8 cellular contexts compared by ENCODE assay signal in the genomic region with DNA sequence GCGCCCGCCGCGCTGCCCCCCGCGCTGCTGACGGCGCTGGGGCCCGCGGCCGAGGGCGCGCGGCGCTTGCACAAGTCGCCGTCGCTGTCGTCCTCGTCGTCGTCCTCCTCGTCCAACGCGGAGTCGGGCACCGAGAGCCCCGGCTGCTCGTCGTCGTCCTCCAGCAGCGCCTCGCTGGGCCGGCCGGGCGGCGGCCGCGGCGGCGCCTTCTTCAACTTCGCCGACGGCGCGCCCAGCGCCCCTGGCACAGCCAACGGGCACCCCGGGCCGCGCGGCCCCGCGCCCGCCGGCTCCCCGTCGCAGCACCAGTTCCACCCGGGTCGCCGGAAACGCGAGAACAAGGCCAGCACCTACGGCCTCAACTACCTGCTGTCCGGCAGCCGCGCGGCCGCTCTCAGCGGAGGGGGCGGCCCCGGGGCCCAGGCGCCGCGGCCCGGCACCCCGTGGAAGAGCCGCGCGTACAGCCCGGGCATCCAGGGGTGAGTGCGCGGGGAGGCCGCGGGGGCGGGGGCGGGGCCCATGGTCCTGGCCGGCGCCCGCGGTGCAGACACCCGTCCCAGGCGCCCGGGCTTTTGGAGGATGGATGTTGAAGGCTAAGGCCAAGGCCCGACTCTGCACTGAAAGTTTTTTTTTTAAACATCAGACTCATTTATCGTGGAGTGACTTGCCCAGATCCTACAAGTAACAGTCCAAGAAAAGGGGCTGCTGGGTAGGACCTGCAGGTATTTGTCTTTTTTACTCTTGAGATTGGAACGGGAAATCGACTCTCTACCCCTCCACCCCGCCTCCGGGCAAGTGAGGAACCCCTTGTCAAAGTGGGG. TPM values are rescaled to one million over a fixed set of nuclear protein-coding genes. Genes with fewer than 3 reads are reported as not detected.
DNase-seq lines count a peak whose midpoint lies in the region; ATAC-seq, FAIRE-seq and TF ChIP-seq lines count a peak whose summit lies in the region.

No MANE protein-coding gene starts in this region.

- ATAC-seq in HG03196 (IDR thresholded peaks at IDR 0.05; ENCODE audit: unreplicated experiment) (no peak), HG03521 (IDR thresholded peaks at IDR 0.05; ENCODE audit: unreplicated experiment) (no peak)

- H3K4me3 ChIP-seq in HAP-1 (peak overlapping the region; percentile 53), epithelial cell of esophagus (ENCODE audit: low read length) (peak overlapping the region; percentile 70), neural cell (ENCODE audit: low read length) (peak overlapping the region; percentile 69)

- peak overlapping the region; percentile 78 for H3K4me2 ChIP-seq in neural cell (ENCODE audit: low read length)

- no peaks in the 10 kb centered on the region for H3K9me3 ChIP-seq in HAP-1
- no peaks in the 10 kb centered on the region for H3K9me3 ChIP-seq in neural cell (ENCODE audit: low read length)

- H3F3A ChIP-seq in neural cell (ENCODE audit: insufficient read depth, low read length, poor library complexity, severe bottlenecking), result no peaks in the 10 kb centered on the region

- H3K36me3 ChIP-seq in HAP-1 (replicated peaks) (peaks cover 6% of the 10 kb centered on the region), neural cell (ENCODE audit: insufficient read depth, low read length) (no peaks in the 10 kb centered on the region)

- H3K4me1 ChIP-seq in HAP-1, result peaks cover 7% of the 10 kb centered on the region; the same call in 1 of the 2 replicates

- no peak for FAIRE-seq in HTR-8/SVneo (lab: Jason Lieb, UNC)

- H4K20me1 ChIP-seq in neural cell (ENCODE audit: insufficient read depth), result peaks cover 22% of the 10 kb centered on the region

- H3K79me2 ChIP-seq in neural cell (replicated peaks; ENCODE audit: insufficient read depth, low read length), result peaks cover 51% of the 10 kb centered on the region

- H3K27ac ChIP-seq in neural cell (ENCODE audit: low read length), result no peak overlapping the region

- DNase-seq in AG08395 (ENCODE audit: low spot score) (peak; percentile 48), HAP-1 (ENCODE audit: low spot score in 2 of 2) (peak in 1 of 2 experiments; percentile 35), epithelial cell of esophagus (ENCODE audit: low read depth) (no peak), HTR-8/SVneo (ENCODE audit: insufficient read length, low spot score) (no peak)
- DNase-seq in activated CD4-positive, alpha-beta T cell treated with anti-CD3 and anti-CD28 coated beads for 48 hours, result peak; percentile 35

- TF ChIP-seq RAD21 in neural cell (conservative IDR thresholded peaks at IDR 0.05), result no peak

- no peaks in the 10 kb centered on the region for H3K27me3 ChIP-seq in HAP-1 (ENCODE audit: low read depth)
- H3K27me3 ChIP-seq in neural cell (ENCODE audit: insufficient read depth, low read depth, low read length), result no peaks in the 10 kb centered on the region

- H3K9ac ChIP-seq in neural cell (ENCODE audit: low read length), result peak overlapping the region; percentile 55

- in situ Hi-C loops in HAP-1 (cut with MboI; ENCODE audit: low sequenced_read_pairs), result loop anchor here (5.0 kb wide), 1 partner anchor 82 kb away; the partner anchor contains the start of genes NSUN2 and SRD5A1

- TF ChIP-seq EP300 in neural cell (conservative IDR thresholded peaks at IDR 0.05; ENCODE audit: poor library complexity, severe bottlenecking), result no peak

- H3K9me2 ChIP-seq in neural cell (ENCODE audit: insufficient read depth, low read length), result no peaks in the 10 kb centered on the region

- H2AFZ ChIP-seq in neural cell (ENCODE audit: low read depth, low read length), result no peak overlapping the region

- TF ChIP-seq CTCF in epithelial cell of esophagus (IDR thresholded peaks at IDR 0.05; ENCODE audit: insufficient read depth, low read depth, low read length, missing control alignments), result no peak
- TF ChIP-seq CTCF in neural cell (IDR thresholded peaks at IDR 0.05; ENCODE audit: poor library complexity, severe bottlenecking), result no peak

TF ChIP-seq in neural cell, 6 proteins besides CTCF, POLR2A, EP300 and RAD21:
- no peak for TF ChIP-seq TAF1 (IDR thresholded peaks at IDR 0.05; ENCODE audit: low read depth)
- TF ChIP-seq SMC3 (conservative IDR thresholded peaks at IDR 0.05; ENCODE audit: poor library complexity), result no peak
- TF ChIP-seq REST (IDR thresholded peaks at IDR 0.05; ENCODE audit: borderline replicate concordance), result no peak
- no peak for TF ChIP-seq POLR2AphosphoS5 (IDR thresholded peaks at IDR 0.05)
- TF ChIP-seq EZH2 (IDR thresholded peaks at IDR 0.05; ENCODE audit: borderline replicate concordance, insufficient read depth, low read length, poor library complexity, severe bottlenecking), result no peak
- TF ChIP-seq MXI1 (conservative IDR thresholded peaks at IDR 0.05; ENCODE audit: poor library complexity, severe bottlenecking), result peak; percentile 39

RNA-seq across cellular contexts. Expression of gene TENT4A, which starts 1.2 kb away (rescaled TPM):
- polyA plus RNA-seq in neural cell, result 12.1 and 14.7 TPM in 2 replicates
- 36.0 and 37.4 TPM in 2 replicates for polyA minus RNA-seq in neural cell

Comparison
In these comparisons a context has a peak if more than half of its experiments do, and no peak if none do; other contexts are left out.
1. DNase-seq: peak in AG08395 (single experiment) and activated CD4-positive, alpha-beta T cell treated with anti-CD3 and anti-CD28 coated beads for 48 hours (single experiment); none in epithelial cell of esophagus (single experiment) and HTR-8/SVneo (single experiment).
2. Peak in every context shown above with its lines, with median percentiles within 50 percentile points of each other: H3K4me3 ChIP-seq.